ENCODE assay signal across 1 cellular context in the genomic region with DNA sequence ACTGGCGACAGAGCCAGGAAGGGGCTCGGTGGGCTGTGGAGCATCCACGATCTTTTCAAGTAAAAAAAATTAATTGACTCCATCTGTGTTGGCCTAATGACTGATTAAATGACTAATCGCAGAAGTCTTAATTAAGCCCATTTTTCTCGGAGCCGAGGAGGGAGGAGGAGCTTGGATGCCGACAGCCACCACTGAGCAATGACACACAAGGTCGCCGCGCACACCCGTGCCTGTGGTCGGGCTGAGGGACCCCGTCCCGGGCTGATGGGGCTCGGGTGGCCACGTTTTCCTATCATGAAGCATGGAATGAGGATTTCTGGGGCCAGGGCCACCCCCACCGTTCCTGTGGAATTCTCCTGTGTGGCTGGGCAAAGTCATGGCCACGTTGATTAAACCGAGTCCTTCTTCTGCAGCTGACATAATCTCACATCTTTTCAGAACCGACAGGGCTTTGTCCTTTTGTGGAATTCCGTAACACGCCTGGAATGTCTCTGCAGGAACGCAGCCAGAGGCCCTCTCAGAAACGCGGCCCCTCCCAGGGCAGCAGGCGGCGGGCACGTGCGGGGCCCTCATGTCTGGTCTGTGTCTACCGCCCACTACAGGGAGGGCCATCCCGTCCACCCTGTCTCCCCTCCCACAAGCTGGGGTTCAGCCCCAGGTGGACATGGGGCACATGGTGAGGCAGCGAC.
A peak's percentile ranks its signal among the peaks of the same experiment; 100 is the strongest.
TF ChIP-seq lines count a peak whose summit lies in the region.

No MANE protein-coding gene starts in this region.

TF ChIP-seq in HepG2, 621 proteins besides CTCF, POLR2A, EP300 and RAD21 (continued from another document):
- TF ChIP-seq, protein P1, sequence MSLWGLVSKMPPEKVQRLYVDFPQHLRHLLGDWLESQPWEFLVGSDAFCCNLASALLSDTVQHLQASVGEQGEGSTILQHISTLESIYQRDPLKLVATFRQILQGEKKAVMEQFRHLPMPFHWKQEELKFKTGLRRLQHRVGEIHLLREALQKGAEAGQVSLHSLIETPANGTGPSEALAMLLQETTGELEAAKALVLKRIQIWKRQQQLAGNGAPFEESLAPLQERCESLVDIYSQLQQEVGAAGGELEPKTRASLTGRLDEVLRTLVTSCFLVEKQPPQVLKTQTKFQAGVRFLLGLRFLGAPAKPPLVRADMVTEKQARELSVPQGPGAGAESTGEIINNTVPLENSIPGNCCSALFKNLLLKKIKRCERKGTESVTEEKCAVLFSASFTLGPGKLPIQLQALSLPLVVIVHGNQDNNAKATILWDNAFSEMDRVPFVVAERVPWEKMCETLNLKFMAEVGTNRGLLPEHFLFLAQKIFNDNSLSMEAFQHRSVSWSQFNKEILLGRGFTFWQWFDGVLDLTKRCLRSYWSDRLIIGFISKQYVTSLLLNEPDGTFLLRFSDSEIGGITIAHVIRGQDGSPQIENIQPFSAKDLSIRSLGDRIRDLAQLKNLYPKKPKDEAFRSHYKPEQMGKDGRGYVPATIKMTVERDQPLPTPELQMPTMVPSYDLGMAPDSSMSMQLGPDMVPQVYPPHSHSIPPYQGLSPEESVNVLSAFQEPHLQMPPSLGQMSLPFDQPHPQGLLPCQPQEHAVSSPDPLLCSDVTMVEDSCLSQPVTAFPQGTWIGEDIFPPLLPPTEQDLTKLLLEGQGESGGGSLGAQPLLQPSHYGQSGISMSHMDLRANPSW (CRISPR knock-in tag; IDR thresholded peaks at IDR 0.05; ENCODE audit: borderline replicate concordance), result no peak
- TF ChIP-seq, protein P2, sequence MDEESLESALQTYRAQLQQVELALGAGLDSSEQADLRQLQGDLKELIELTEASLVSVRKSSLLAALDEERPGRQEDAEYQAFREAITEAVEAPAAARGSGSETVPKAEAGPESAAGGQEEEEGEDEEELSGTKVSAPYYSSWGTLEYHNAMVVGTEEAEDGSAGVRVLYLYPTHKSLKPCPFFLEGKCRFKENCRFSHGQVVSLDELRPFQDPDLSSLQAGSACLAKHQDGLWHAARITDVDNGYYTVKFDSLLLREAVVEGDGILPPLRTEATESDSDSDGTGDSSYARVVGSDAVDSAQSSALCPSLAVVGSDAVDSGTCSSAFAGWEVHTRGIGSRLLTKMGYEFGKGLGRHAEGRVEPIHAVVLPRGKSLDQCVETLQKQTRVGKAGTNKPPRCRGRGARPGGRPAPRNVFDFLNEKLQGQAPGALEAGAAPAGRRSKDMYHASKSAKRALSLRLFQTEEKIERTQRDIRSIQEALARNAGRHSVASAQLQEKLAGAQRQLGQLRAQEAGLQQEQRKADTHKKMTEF (CRISPR knock-in tag; IDR thresholded peaks at IDR 0.05), result no peak
- TF ChIP-seq ATRX (CRISPR knock-in tag; IDR thresholded peaks at IDR 0.05; ENCODE audit: borderline replicate concordance), result no peak
- no peak for TF ChIP-seq SOX13 (IDR thresholded peaks at IDR 0.05)
- TF ChIP-seq SOX13 (CRISPR knock-in tag; conservative IDR thresholded peaks at IDR 0.05 in 1 of 2, IDR thresholded peaks at IDR 0.05 in 1 of 2), result peak in 1 of 2 experiments; percentile 66; a peak in 2 of 4 replicates
- TF ChIP-seq TBL1XR1 (IDR thresholded peaks at IDR 0.05; ENCODE audit: borderline replicate concordance, low read length, partially characterized antibody), result no peak
- TF ChIP-seq RXRA (CRISPR knock-in tag; IDR thresholded peaks at IDR 0.05), result peak; percentile 60; the same call in 1 of the 2 replicates
- no peak for TF ChIP-seq ZFP41 (CRISPR knock-in tag; IDR thresholded peaks at IDR 0.05; ENCODE audit: borderline replicate concordance)
- TF ChIP-seq FOXO1 (CRISPR knock-in tag; IDR thresholded peaks at IDR 0.05), result no peak
- no peak for TF ChIP-seq SRSF4 (IDR thresholded peaks at IDR 0.05; ENCODE audit: low read depth, low read length, poor library complexity, severe bottlenecking)
- TF ChIP-seq, protein P3, sequence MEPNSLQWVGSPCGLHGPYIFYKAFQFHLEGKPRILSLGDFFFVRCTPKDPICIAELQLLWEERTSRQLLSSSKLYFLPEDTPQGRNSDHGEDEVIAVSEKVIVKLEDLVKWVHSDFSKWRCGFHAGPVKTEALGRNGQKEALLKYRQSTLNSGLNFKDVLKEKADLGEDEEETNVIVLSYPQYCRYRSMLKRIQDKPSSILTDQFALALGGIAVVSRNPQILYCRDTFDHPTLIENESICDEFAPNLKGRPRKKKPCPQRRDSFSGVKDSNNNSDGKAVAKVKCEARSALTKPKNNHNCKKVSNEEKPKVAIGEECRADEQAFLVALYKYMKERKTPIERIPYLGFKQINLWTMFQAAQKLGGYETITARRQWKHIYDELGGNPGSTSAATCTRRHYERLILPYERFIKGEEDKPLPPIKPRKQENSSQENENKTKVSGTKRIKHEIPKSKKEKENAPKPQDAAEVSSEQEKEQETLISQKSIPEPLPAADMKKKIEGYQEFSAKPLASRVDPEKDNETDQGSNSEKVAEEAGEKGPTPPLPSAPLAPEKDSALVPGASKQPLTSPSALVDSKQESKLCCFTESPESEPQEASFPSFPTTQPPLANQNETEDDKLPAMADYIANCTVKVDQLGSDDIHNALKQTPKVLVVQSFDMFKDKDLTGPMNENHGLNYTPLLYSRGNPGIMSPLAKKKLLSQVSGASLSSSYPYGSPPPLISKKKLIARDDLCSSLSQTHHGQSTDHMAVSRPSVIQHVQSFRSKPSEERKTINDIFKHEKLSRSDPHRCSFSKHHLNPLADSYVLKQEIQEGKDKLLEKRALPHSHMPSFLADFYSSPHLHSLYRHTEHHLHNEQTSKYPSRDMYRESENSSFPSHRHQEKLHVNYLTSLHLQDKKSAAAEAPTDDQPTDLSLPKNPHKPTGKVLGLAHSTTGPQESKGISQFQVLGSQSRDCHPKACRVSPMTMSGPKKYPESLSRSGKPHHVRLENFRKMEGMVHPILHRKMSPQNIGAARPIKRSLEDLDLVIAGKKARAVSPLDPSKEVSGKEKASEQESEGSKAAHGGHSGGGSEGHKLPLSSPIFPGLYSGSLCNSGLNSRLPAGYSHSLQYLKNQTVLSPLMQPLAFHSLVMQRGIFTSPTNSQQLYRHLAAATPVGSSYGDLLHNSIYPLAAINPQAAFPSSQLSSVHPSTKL (CRISPR knock-in tag; IDR thresholded peaks at IDR 0.05), result peak; percentile 54; the same call in 1 of the 2 replicates
- TF ChIP-seq ZFAT (CRISPR knock-in tag; conservative IDR thresholded peaks at IDR 0.05), result no peak
- no peak for TF ChIP-seq MXI1 (IDR thresholded peaks at IDR 0.05; ENCODE audit: borderline replicate concordance, low read depth, low read length)
- TF ChIP-seq, protein P4, sequence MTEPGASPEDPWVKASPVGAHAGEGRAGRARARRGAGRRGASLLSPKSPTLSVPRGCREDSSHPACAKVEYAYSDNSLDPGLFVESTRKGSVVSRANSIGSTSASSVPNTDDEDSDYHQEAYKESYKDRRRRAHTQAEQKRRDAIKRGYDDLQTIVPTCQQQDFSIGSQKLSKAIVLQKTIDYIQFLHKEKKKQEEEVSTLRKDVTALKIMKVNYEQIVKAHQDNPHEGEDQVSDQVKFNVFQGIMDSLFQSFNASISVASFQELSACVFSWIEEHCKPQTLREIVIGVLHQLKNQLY (CRISPR knock-in tag; IDR thresholded peaks at IDR 0.05), result peak; percentile 77; the same call in 1 of the 2 replicates
- TF ChIP-seq REPIN1 (CRISPR knock-in tag; IDR thresholded peaks at IDR 0.05; ENCODE audit: borderline replicate concordance, low read depth), result no peak
- TF ChIP-seq STAT5B (CRISPR knock-in tag; IDR thresholded peaks at IDR 0.05), result no peak
- peak; percentile 55 for TF ChIP-seq RARA (CRISPR knock-in tag; IDR thresholded peaks at IDR 0.05)
- TF ChIP-seq KDM4B (CRISPR knock-in tag; IDR thresholded peaks at IDR 0.05), result no peak
- TF ChIP-seq TARDBP (CRISPR knock-in tag; IDR thresholded peaks at IDR 0.05), result no peak
- no peak for TF ChIP-seq TOPORS (CRISPR knock-in tag; IDR thresholded peaks at IDR 0.05)
- no peak for TF ChIP-seq FOSL2 (CRISPR knock-in tag; IDR thresholded peaks at IDR 0.05)
- TF ChIP-seq ZNF34 (CRISPR knock-in tag; IDR thresholded peaks at IDR 0.05; ENCODE audit: borderline replicate concordance), result no peak
- no peak for TF ChIP-seq TFDP2 (CRISPR knock-in tag; IDR thresholded peaks at IDR 0.05)
- no peak for TF ChIP-seq ZNF703 (CRISPR knock-in tag; IDR thresholded peaks at IDR 0.05; ENCODE audit: borderline replicate concordance)
- TF ChIP-seq, protein P5, sequence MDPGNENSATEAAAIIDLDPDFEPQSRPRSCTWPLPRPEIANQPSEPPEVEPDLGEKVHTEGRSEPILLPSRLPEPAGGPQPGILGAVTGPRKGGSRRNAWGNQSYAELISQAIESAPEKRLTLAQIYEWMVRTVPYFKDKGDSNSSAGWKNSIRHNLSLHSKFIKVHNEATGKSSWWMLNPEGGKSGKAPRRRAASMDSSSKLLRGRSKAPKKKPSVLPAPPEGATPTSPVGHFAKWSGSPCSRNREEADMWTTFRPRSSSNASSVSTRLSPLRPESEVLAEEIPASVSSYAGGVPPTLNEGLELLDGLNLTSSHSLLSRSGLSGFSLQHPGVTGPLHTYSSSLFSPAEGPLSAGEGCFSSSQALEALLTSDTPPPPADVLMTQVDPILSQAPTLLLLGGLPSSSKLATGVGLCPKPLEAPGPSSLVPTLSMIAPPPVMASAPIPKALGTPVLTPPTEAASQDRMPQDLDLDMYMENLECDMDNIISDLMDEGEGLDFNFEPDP (CRISPR knock-in tag; conservative IDR thresholded peaks at IDR 0.05), result no peak
- TF ChIP-seq AGO1 (IDR thresholded peaks at IDR 0.05; ENCODE audit: low read depth, low read length, poor library complexity, severe bottlenecking), result no peak
- TF ChIP-seq AHR (CRISPR knock-in tag; IDR thresholded peaks at IDR 0.05), result no peak
- TF ChIP-seq BORCS8-MEF2B (CRISPR knock-in tag; IDR thresholded peaks at IDR 0.05), result peak; percentile 52; the same call in 1 of the 2 replicates
- no peak for TF ChIP-seq PHB2 (IDR thresholded peaks at IDR 0.05; ENCODE audit: partially characterized antibody)
- TF ChIP-seq, protein P6, sequence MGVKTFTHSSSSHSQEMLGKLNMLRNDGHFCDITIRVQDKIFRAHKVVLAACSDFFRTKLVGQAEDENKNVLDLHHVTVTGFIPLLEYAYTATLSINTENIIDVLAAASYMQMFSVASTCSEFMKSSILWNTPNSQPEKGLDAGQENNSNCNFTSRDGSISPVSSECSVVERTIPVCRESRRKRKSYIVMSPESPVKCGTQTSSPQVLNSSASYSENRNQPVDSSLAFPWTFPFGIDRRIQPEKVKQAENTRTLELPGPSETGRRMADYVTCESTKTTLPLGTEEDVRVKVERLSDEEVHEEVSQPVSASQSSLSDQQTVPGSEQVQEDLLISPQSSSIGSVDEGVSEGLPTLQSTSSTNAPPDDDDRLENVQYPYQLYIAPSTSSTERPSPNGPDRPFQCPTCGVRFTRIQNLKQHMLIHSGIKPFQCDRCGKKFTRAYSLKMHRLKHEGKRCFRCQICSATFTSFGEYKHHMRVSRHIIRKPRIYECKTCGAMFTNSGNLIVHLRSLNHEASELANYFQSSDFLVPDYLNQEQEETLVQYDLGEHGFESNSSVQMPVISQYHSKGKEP (CRISPR knock-in tag; IDR thresholded peaks at IDR 0.05), result no peak
- TF ChIP-seq, protein P7, sequence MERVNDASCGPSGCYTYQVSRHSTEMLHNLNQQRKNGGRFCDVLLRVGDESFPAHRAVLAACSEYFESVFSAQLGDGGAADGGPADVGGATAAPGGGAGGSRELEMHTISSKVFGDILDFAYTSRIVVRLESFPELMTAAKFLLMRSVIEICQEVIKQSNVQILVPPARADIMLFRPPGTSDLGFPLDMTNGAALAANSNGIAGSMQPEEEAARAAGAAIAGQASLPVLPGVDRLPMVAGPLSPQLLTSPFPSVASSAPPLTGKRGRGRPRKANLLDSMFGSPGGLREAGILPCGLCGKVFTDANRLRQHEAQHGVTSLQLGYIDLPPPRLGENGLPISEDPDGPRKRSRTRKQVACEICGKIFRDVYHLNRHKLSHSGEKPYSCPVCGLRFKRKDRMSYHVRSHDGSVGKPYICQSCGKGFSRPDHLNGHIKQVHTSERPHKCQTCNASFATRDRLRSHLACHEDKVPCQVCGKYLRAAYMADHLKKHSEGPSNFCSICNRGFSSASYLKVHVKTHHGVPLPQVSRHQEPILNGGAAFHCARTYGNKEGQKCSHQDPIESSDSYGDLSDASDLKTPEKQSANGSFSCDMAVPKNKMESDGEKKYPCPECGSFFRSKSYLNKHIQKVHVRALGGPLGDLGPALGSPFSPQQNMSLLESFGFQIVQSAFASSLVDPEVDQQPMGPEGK (CRISPR knock-in tag; IDR thresholded peaks at IDR 0.05), result peak; percentile 76
- TF ChIP-seq TFE3 (CRISPR knock-in tag; IDR thresholded peaks at IDR 0.05), result 0 out of 2 replicates have a peak, but pooled peaks have one; percentile 21
- no peak for TF ChIP-seq ZNF331 (CRISPR knock-in tag; IDR thresholded peaks at IDR 0.05)
